ENCODE assay signal across 16 cellular contexts in genomic region chr15:25238716-25239470, GRCh38.
"Had no signal": no experiment of that assay in that cellular context is flagged by ENCODE, and none has a peak within 500 bp of the region (broad histone marks: within the 10 kb centered on the region; RNA-seq: fewer than 3 reads in every experiment).

No MANE protein-coding gene starts in this region.

- H3K9me3 ChIP-seq: thyroid gland, vagina had no signal

- H3K36me3 ChIP-seq: brain microvascular endothelial cell, heart right ventricle, thyroid gland, vagina had no signal

- DNase-seq: activated CD4-positive, alpha-beta T cell treated with anti-CD3 and anti-CD28 coated beads, Interleukin-2, amount 50 U/mL, for 1 hour; activated CD8-positive, alpha-beta memory T cell treated with anti-CD3 and anti-CD28 coated beads for 24 hours; activated naive CD8-positive, alpha-beta T cell treated with anti-CD3 and anti-CD28 coated beads, Interleukin-2, amount 10 ng/mL, durations not matched to agents 7 days and 5 days; activated T-cell treated with anti-CD3 and anti-CD28 coated beads for 4 hours; brain microvascular endothelial cell; effector memory CD4-positive, alpha-beta T cell; foreskin melanocyte; occipital lobe; stimulated activated CD4-positive, alpha-beta T cell treated with anti-CD3 and anti-CD28 coated beads, Interleukin-2, amount 100 ng/mL, for 48 hours; thyroid gland had no signal

- ATAC-seq: activated CD4-positive, CD25-positive, alpha-beta regulatory T cell treated with anti-CD3 and anti-CD28 coated beads, Interleukin-2, amount 50 U/mL, for 24 hours; heart right ventricle; left colon; natural killer cell treated with Interleukin-12 subunit alpha and Interleukin-12 subunit beta and Interleukin-15 and Interleukin-18, amount 100 ng/mL, for 72 hours; stimulated activated memory B cell treated with anti-CD40 and anti-IgM and Interleukin-4, amounts not matched to agents 10 μg/mL and 1 μg/mL and 100 μg/mL, for 72 hours had no signal

- H3K27ac ChIP-seq: brain microvascular endothelial cell, heart right ventricle, thyroid gland, vagina had no signal

- H3K27me3 ChIP-seq: brain microvascular endothelial cell, heart right ventricle, thyroid gland, vagina had no signal

- H3K4me3 ChIP-seq: heart right ventricle, thyroid gland, vagina had no signal

- H3K4me1 ChIP-seq: heart right ventricle, thyroid gland, vagina had no signal
